In genomic region chr6:18058429-18058828, GRCh38 we compare ENCODE assay signal across 1 cellular context.
TF ChIP-seq lines count a peak whose summit lies in the region.

No MANE protein-coding gene starts in this region.

TF ChIP-seq in GM23338, 12 proteins besides CTCF, POLR2A, EP300 and RAD21 (continued from another document):
- no peak for TF ChIP-seq ZNF462 (CRISPR knock-in tag; IDR thresholded peaks at IDR 0.05)
- TF ChIP-seq ETS1 (IDR thresholded peaks at IDR 0.05), result no peak
- TF ChIP-seq STAT1 (IDR thresholded peaks at IDR 0.05; ENCODE audit: unreplicated experiment), result no peak
- no peak for TF ChIP-seq POLR2AphosphoS5 (IDR thresholded peaks at IDR 0.05; ENCODE audit: low read depth)
